Comparison of ENCODE assay signal across 2 cellular contexts in genomic region chr17:62119373-62119772, GRCh38.
TF ChIP-seq lines count a peak whose summit lies in the region.

No MANE protein-coding gene starts in this region.

TF ChIP-seq in HCT116, 20 proteins besides CTCF, POLR2A, EP300 and RAD21:
- no peak for TF ChIP-seq CBX3 (IDR thresholded peaks at IDR 0.05; ENCODE audit: low read depth)
- no peak for TF ChIP-seq FOSL1 (IDR thresholded peaks at IDR 0.05; ENCODE audit: low read depth)
- TF ChIP-seq MAX (IDR thresholded peaks at IDR 0.05), result no peak
- TF ChIP-seq EZH2 (IDR thresholded peaks at IDR 0.05), result no peak
- no peak for TF ChIP-seq ZBTB33 (IDR thresholded peaks at IDR 0.05; ENCODE audit: extremely low read depth, insufficient replicate concordance, low read length)
- no peak for TF ChIP-seq EZH2phosphoT487 (IDR thresholded peaks at IDR 0.05; ENCODE audit: borderline replicate concordance)
- TF ChIP-seq CEBPB (IDR thresholded peaks at IDR 0.05; ENCODE audit: low read depth), result no peak
- no peak for TF ChIP-seq ZFX (IDR thresholded peaks at IDR 0.05)
- TF ChIP-seq SP1 (IDR thresholded peaks at IDR 0.05; ENCODE audit: low read depth), result no peak
TF ChIP-seq in HCT116: peak in this region for 0.

TF ChIP-seq in HepG2, 621 proteins besides CTCF, POLR2A, EP300 and RAD21:
- no peak for TF ChIP-seq POLR2AphosphoS2 (IDR thresholded peaks at IDR 0.05; ENCODE audit: low read depth, low read length)
- no peak for TF ChIP-seq ZKSCAN8 (CRISPR knock-in tag; IDR thresholded peaks at IDR 0.05; ENCODE audit: borderline replicate concordance)
- TF ChIP-seq HES4 (CRISPR knock-in tag; IDR thresholded peaks at IDR 0.05; ENCODE audit: borderline replicate concordance), result no peak
- TF ChIP-seq ZNF619 (CRISPR knock-in tag; IDR thresholded peaks at IDR 0.05), result no peak
- TF ChIP-seq ZFY (CRISPR knock-in tag; IDR thresholded peaks at IDR 0.05), result no peak
- no peak for TF ChIP-seq HMGXB4 (CRISPR knock-in tag; IDR thresholded peaks at IDR 0.05; ENCODE audit: borderline replicate concordance in 1 of 2, low read depth in 1 of 2)
- no peak for TF ChIP-seq ZNF205 (CRISPR knock-in tag; IDR thresholded peaks at IDR 0.05)
